9 cellular contexts compared by ENCODE assay signal in the genomic region with DNA sequence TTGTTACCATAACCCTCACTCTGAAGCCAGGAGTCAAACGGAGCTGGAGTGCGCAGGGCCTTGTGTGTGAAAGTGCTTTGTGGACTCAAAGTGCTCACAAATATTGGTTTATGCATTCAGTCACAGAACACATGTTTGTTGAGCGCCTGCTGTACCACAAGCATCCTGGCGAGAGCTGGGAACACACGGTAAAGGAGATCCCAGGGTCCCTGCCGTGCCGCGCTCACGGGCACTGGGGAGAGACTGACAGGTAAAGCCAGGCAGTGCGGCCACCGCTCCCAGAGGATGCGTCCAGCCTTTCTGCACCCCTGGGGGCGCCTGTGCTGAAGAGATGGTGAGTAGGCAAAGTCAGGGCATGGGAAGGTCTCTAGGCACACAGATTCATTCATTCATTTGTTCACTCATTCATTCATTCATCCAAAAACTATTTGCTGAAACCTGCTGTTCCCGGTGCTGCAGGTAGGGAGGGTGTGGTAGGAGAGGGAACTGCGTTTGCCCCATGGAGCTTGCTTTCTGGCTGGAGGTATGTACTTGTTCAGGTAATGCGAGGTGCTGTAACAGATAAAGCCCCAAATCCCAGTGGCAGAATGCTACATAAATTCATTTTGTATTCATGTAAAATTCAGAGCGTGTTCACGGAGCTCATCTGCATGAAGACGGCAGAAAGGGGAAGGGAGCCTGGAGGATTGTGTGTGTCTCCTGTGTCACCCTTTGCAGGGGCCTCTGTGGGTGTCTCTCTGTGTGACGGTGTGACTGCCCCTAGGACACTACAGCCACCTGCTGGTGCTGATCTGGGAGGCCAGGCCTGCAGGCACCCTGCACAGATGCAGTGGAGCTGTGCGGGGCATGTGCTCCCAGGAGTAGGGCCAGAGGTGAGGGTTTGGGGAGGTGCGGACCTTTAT.
A peak's percentile ranks its signal among the peaks of the same experiment; 100 is the strongest.
DNase-seq lines count a peak whose midpoint lies in the region; ATAC-seq and TF ChIP-seq lines count a peak whose summit lies in the region.
"Had no signal": no experiment of that assay in that cellular context is flagged by ENCODE, and none has a peak within 500 bp of the region (broad histone marks: within the 10 kb centered on the region; RNA-seq: fewer than 3 reads in every experiment).

No MANE protein-coding gene starts in this region.

- CTCF ChIA-PET in SK-N-SH (lab: Yijun Ruan, JAX), result interaction anchor here (0.6 to 3.6 kb wide), 22 partner anchors 9 to 280 kb away, joined by 3 to 13 read pairs (median 4); no protein-coding TSS in a partner anchor

- ATAC-seq in SK-N-SH treated with all-trans-retinoic acid at 6 μM for 48 hours (no peak), HG02981 (IDR thresholded peaks at IDR 0.05; ENCODE audit: unreplicated experiment) (no peak)
- ATAC-seq: naive thymus-derived CD4-positive, alpha-beta T cell had no signal

- H3K4me2 ChIP-seq in SK-N-SH (no peak overlapping the region), trophoblast cell (ENCODE audit: low read length) (no peak overlapping the region)

- TF ChIP-seq POLR2A in tibial nerve (IDR thresholded peaks at IDR 0.05), result no peak

- TF ChIP-seq EP300 in SK-N-SH (IDR thresholded peaks at IDR 0.05; ENCODE audit: borderline replicate concordance in 1 of 2, low read depth in 1 of 2, low read length in 1 of 2) (no peak), tibial nerve (IDR thresholded peaks at IDR 0.05) (no peak)

- 52% methylated on average over 19 of the region's 22 CpGs for WGBS in SK-N-SH (ENCODE audit: low lambda C conversion rate)
- no CpG with 5 or more reads among the region's 22 CpGs for WGBS in trophoblast cell (ENCODE audit: extremely low coverage, insufficient coverage, insufficient read length)
- 74 to 80% methylated on average over 22 of the region's 22 CpGs for WGBS in tibial nerve, 2 donors

- no peak overlapping the region for H3K14ac ChIP-seq in trophoblast cell (ENCODE audit: low read length)

- no peak overlapping the region for H4K91ac ChIP-seq in trophoblast cell (ENCODE audit: low read depth, low read length)

- H3K79me2 ChIP-seq in SK-N-SH (ENCODE audit: insufficient read depth) (no peaks in the 10 kb centered on the region), trophoblast cell (ENCODE audit: control insufficient read depth, insufficient read depth, low read length, poor library complexity) (no peaks in the 10 kb centered on the region)

- H3K4ac ChIP-seq in trophoblast cell (ENCODE audit: low read depth, low read length), result no peak overlapping the region

- no peaks in the 10 kb centered on the region for H3K79me1 ChIP-seq in trophoblast cell (ENCODE audit: low read length)

- H3K27me3 ChIP-seq in SK-N-SH (ENCODE audit: insufficient read depth) (no peaks in the 10 kb centered on the region), trophoblast cell (ENCODE audit: insufficient read depth, low read length) (no peaks in the 10 kb centered on the region), tibial nerve (peaks cover 0 to 4% of the 10 kb centered on the region in 2 donors)

- H2BK12ac ChIP-seq in trophoblast cell (ENCODE audit: low read length), result no peak overlapping the region

- no peak overlapping the region for H4K8ac ChIP-seq in trophoblast cell (ENCODE audit: low read depth, low read length)

- no peak overlapping the region for H4K12ac ChIP-seq in trophoblast cell (ENCODE audit: low read depth, low read length)

- H3K27ac ChIP-seq in SK-N-SH (ENCODE audit: low read depth in 2 of 2, low read length in 1 of 2) (no peak overlapping the region), trophoblast cell (ENCODE audit: low read depth, low read length) (no peak overlapping the region), tibial nerve (no peak overlapping the region)

- no peak overlapping the region for H3K23ac ChIP-seq in trophoblast cell (ENCODE audit: low read length)

- H3K4me3 ChIP-seq in SK-N-SH (ENCODE audit: low read depth in 2 of 2, low read length in 1 of 2), result no peak overlapping the region
- no peak overlapping the region for H3K4me3 ChIP-seq in trophoblast cell (ENCODE audit: low read depth, low read length)
- no peak overlapping the region for H3K4me3 ChIP-seq in tibial nerve

- no peak overlapping the region for H2AFZ ChIP-seq in SK-N-SH (ENCODE audit: low read depth)
- H2AFZ ChIP-seq in trophoblast cell (ENCODE audit: insufficient read depth, low read length, poor library complexity), result no peak overlapping the region

- H3K4me1 ChIP-seq in SK-N-SH (ENCODE audit: control insufficient read depth in 1 of 2, insufficient read depth in 2 of 2, low read depth in 1 of 2, low read length in 1 of 2), result peaks cover 0 to 18% of the 10 kb centered on the region in 2 experiments; a peak in 1 of 4 replicates
- peaks cover 0 to 2% of the 10 kb centered on the region in 2 experiments for H3K4me1 ChIP-seq in trophoblast cell (ENCODE audit: control insufficient read depth in 1 of 2, insufficient read depth in 2 of 2, low read length in 2 of 2)
- peaks cover 0 to 8% (median 6%) of the 10 kb centered on the region in 4 donors for H3K4me1 ChIP-seq in tibial nerve

- H3K9ac ChIP-seq in SK-N-SH, result no peak overlapping the region
- no peak overlapping the region for H3K9ac ChIP-seq in trophoblast cell (ENCODE audit: low read length)

- H2AK5ac ChIP-seq in trophoblast cell (ENCODE audit: low read length), result no peak overlapping the region

- no peaks in the 10 kb centered on the region for H3K9me2 ChIP-seq in SK-N-SH

- no peak overlapping the region for H2BK5ac ChIP-seq in trophoblast cell (ENCODE audit: low read depth, low read length, poor library complexity)

- H3F3A ChIP-seq in SK-N-SH (replicated peaks; ENCODE audit: insufficient read depth), result no peaks in the 10 kb centered on the region

- no peaks in the 10 kb centered on the region for H4K20me1 ChIP-seq in SK-N-SH (ENCODE audit: insufficient read depth)

- POLR2A ChIA-PET in SK-N-SH (lab: Yijun Ruan, JAX), result interaction anchor here (0.5 kb wide), 1 partner anchor 203 kb away, joined by 5 read pairs; no protein-coding TSS in a partner anchor

- H2BK120ac ChIP-seq in trophoblast cell (ENCODE audit: insufficient read depth, low read length, poor library complexity), result no peak overlapping the region

- H3K18ac ChIP-seq in trophoblast cell (ENCODE audit: low read length), result no peak overlapping the region

- TF ChIP-seq RAD21 in SK-N-SH (IDR thresholded peaks at IDR 0.05; ENCODE audit: low read length), result peak; percentile 60

- TF ChIP-seq CTCF in SK-N-SH (IDR thresholded peaks at IDR 0.05) (no peak), tibial nerve (IDR thresholded peaks at IDR 0.05) (no peak)

- H3K36me3 ChIP-seq in SK-N-SH (replicated peaks in 1 of 2; ENCODE audit: control insufficient read depth in 1 of 2, insufficient read depth in 2 of 2, low read length in 1 of 2) (no peaks in the 10 kb centered on the region), trophoblast cell (ENCODE audit: control insufficient read depth in 1 of 2, insufficient read depth in 2 of 2, low read length in 2 of 2) (no peaks in the 10 kb centered on the region), tibial nerve (no peaks in the 10 kb centered on the region)

- peak; percentile 64 for DNase-seq in SK-N-SH
- DNase-seq in HT-29 (ENCODE audit: low spot score), result peak; percentile 67
- DNase-seq in activated CD8-positive, alpha-beta memory T cell treated with anti-CD3 and anti-CD28 coated beads, Interleukin-2, amount 50 U/mL, for 48 hours, result peak; percentile 40
- peak; percentile 18 to 48 for DNase-seq in trophoblast cell
- DNase-seq in tibial nerve (ENCODE audit: low spot score in 2 of 2), result no peak
- no peak for DNase-seq in dermis blood vessel endothelial cell

- no peaks in the 10 kb centered on the region for H3K9me3 ChIP-seq in SK-N-SH
- H3K9me3 ChIP-seq in trophoblast cell (ENCODE audit: insufficient read depth, low read depth, low read length), result peaks cover 4% of the 10 kb centered on the region
- no peaks in the 10 kb centered on the region for H3K9me3 ChIP-seq in tibial nerve

TF ChIP-seq in SK-N-SH, 30 proteins besides CTCF, POLR2A, EP300 and RAD21:
- TF ChIP-seq, protein P1, sequence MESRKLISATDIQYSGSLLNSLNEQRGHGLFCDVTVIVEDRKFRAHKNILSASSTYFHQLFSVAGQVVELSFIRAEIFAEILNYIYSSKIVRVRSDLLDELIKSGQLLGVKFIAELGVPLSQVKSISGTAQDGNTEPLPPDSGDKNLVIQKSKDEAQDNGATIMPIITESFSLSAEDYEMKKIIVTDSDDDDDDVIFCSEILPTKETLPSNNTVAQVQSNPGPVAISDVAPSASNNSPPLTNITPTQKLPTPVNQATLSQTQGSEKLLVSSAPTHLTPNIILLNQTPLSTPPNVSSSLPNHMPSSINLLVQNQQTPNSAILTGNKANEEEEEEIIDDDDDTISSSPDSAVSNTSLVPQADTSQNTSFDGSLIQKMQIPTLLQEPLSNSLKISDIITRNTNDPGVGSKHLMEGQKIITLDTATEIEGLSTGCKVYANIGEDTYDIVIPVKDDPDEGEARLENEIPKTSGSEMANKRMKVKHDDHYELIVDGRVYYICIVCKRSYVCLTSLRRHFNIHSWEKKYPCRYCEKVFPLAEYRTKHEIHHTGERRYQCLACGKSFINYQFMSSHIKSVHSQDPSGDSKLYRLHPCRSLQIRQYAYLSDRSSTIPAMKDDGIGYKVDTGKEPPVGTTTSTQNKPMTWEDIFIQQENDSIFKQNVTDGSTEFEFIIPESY (IDR thresholded peaks at IDR 0.05; ENCODE audit: borderline replicate concordance, low read depth), result no peak
- TF ChIP-seq SMC3 (IDR thresholded peaks at IDR 0.05; ENCODE audit: low read depth, low read length) (peak; percentile 40; the same call in 1 of the 2 replicates), RCOR1 (IDR thresholded peaks at IDR 0.05; ENCODE audit: low read length) (no peak), FOSL2 (IDR thresholded peaks at IDR 0.05; ENCODE audit: borderline replicate concordance, low read depth) (no peak)

TF ChIP-seq in SK-N-SH treated with all-trans-retinoic acid at 6 μM for 48 hours, 23 proteins besides CTCF, POLR2A, EP300 and RAD21 (continues in another document):
- TF ChIP-seq BACH2 (CRISPR knock-in tag; IDR thresholded peaks at IDR 0.05; ENCODE audit: borderline replicate concordance) (no peak), ISL1 (CRISPR knock-in tag; IDR thresholded peaks at IDR 0.05) (no peak), CSDC2 (CRISPR knock-in tag; IDR thresholded peaks at IDR 0.05) (no peak), TCF4 (CRISPR knock-in tag; IDR thresholded peaks at IDR 0.05; ENCODE audit: borderline replicate concordance) (no peak), OSR1 (CRISPR knock-in tag; IDR thresholded peaks at IDR 0.05) (no peak), ZC3H10 (CRISPR knock-in tag; IDR thresholded peaks at IDR 0.05) (no peak)
- TF ChIP-seq, protein P2, sequence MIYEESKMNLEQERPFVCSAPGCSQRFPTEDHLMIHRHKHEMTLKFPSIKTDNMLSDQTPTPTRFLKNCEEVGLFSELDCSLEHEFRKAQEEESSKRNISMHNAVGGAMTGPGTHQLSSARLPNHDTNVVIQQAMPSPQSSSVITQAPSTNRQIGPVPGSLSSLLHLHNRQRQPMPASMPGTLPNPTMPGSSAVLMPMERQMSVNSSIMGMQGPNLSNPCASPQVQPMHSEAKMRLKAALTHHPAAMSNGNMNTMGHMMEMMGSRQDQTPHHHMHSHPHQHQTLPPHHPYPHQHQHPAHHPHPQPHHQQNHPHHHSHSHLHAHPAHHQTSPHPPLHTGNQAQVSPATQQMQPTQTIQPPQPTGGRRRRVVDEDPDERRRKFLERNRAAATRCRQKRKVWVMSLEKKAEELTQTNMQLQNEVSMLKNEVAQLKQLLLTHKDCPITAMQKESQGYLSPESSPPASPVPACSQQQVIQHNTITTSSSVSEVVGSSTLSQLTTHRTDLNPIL (CRISPR knock-in tag; IDR thresholded peaks at IDR 0.05; ENCODE audit: low read depth), result no peak

Comparison
In these comparisons a context has a peak if more than half of its experiments do, and no peak if none do; other contexts are left out.
1. DNase-seq: peak in SK-N-SH (single experiment), HT-29 (single experiment), activated CD8-positive, alpha-beta memory T cell treated with anti-CD3 and anti-CD28 coated beads, Interleukin-2, amount 50 U/mL, for 48 hours (single experiment) and trophoblast cell (2 of 2); none in tibial nerve (0 of 2) and dermis blood vessel endothelial cell (single experiment).